19 cellular contexts compared by ENCODE assay signal in genomic region chr10:68696018-68696417, GRCh38. TPM values are rescaled to one million over a fixed set of nuclear protein-coding genes. Genes with fewer than 3 reads are reported as not detected.
DNase-seq lines count a peak whose midpoint lies in the region; ATAC-seq, FAIRE-seq and TF ChIP-seq lines count a peak whose summit lies in the region.
"Had no signal": no experiment of that assay in that cellular context is flagged by ENCODE, and none has a peak within 500 bp of the region (broad histone marks: within the 10 kb centered on the region; RNA-seq: fewer than 3 reads in every experiment).

No MANE protein-coding gene starts in this region.

- H4K20me1 ChIP-seq in neural progenitor cell (ENCODE audit: low read depth) = no peaks in the 10 kb centered on the region
- H4K20me1 ChIP-seq: BLaER1 treated with 17β-estradiol and CSF1 and Interleukin-3, amounts not matched to agents 10 nM and 100 nM had no signal

- no peaks in the 10 kb centered on the region for H3K4me1 Mint-ChIP-seq in neural progenitor cell
- H3K4me1 Mint-ChIP-seq: B cell, GM23338, H9 had no signal

- FAIRE-seq in A549 (lab: Jason Lieb, UNC) = peak; percentile 54
- FAIRE-seq: G401.6, GM12892, GM18507 had no signal

- POLR2A ChIA-PET in A549 (lab: Yijun Ruan, JAX) = no interaction called here
- POLR2A ChIA-PET in HEK293 (lab: Yijun Ruan, JAX) = no interaction called here

- TF ChIP-seq CTCF in A549 (IDR thresholded peaks at IDR 0.05) (no peak), HEK293 (tag by site-specific recombination; IDR thresholded peaks at IDR 0.05) (no peak), choroid plexus epithelial cell (conservative IDR thresholded peaks at IDR 0.05; ENCODE audit: low read depth, low read length) (no peak), upper lobe of right lung (IDR thresholded peaks at IDR 0.05) (no peak), neural progenitor cell (IDR thresholded peaks at IDR 0.05) (no peak)

- no peaks in the 10 kb centered on the region for H3K27me3 ChIP-seq in upper lobe of right lung
- no peaks in the 10 kb centered on the region for H3K27me3 ChIP-seq in neural progenitor cell
- H3K27me3 ChIP-seq: BLaER1 treated with 17β-estradiol and CSF1 and Interleukin-3, amounts not matched to agents 10 nM and 100 nM had no signal

- H3K36me3 Mint-ChIP-seq in neural progenitor cell = peaks cover 18% of the 10 kb centered on the region

- H3K4me2 ChIP-seq in A549 (no peak overlapping the region), neural progenitor cell (no peak overlapping the region)
- H3K4me2 ChIP-seq: BLaER1 treated with 17β-estradiol and CSF1 and Interleukin-3, amounts not matched to agents 10 nM and 100 nM; GM23338 had no signal

- H3K4me3 ChIP-seq in A549 = no peak overlapping the region
- H3K4me3 ChIP-seq in HEK293 (ENCODE audit: low read depth, low read length) = no peak overlapping the region
- H3K4me3 ChIP-seq in choroid plexus epithelial cell (ENCODE audit: low read depth, low read length) = no peak overlapping the region
- no peak overlapping the region for H3K4me3 ChIP-seq in upper lobe of right lung
- H3K4me3 ChIP-seq in neural progenitor cell = no peak overlapping the region
- H3K4me3 ChIP-seq: BLaER1 treated with 17β-estradiol and CSF1 and Interleukin-3, amounts not matched to agents 10 nM and 100 nM; GM23338 had no signal

- no peaks in the 10 kb centered on the region for H3K9me3 Mint-ChIP-seq in neural progenitor cell
- H3K9me3 Mint-ChIP-seq: CD8-positive, alpha-beta T cell; GM23338; H9 had no signal

- DNase-seq in A549 (ENCODE audit: low read depth in 1 of 2, low spot score in 1 of 2) (no peak), choroid plexus epithelial cell (ENCODE audit: low read depth) (peak; percentile 4), myocyte (ENCODE audit: low read depth) (peak; percentile 25), upper lobe of right lung (no peak), neural progenitor cell (ENCODE audit: low spot score) (no peak), DMS53 (lab: John Stamatoyannopoulos, UW) (no peak)
- DNase-seq: 8988T; CD8-positive, alpha-beta T cell; COR-L47; DMS 273 treated with DMSO at 0.1 percent for 48 hours; H9; KBM-7 had no signal

- peaks cover 49% of the 10 kb centered on the region for H3F3A ChIP-seq in neural progenitor cell (ENCODE audit: low read depth)

- no peak overlapping the region for H3K27ac ChIP-seq in A549
- no peak overlapping the region for H3K27ac ChIP-seq in HEK293 (ENCODE audit: extremely low read depth, low read depth, low read length)
- H3K27ac ChIP-seq in upper lobe of right lung = no peak overlapping the region
- no peak overlapping the region for H3K27ac ChIP-seq in neural progenitor cell
- H3K27ac ChIP-seq: BLaER1 treated with 17β-estradiol and CSF1 and Interleukin-3, amounts not matched to agents 10 nM and 100 nM had no signal

- 87% methylated on average over 1 of the region's 1 CpG for WGBS in A549 (ENCODE audit: missing lambda C conversion rate)

- no peak for TF ChIP-seq EP300 in A549 (IDR thresholded peaks at IDR 0.05)

- no peaks in the 10 kb centered on the region for H3K79me2 ChIP-seq in neural progenitor cell (ENCODE audit: low read depth)

- CTCF ChIA-PET in A549 (lab: Yijun Ruan, JAX) = interaction anchor here (0.9 kb wide), 1 partner anchor 53 kb away, joined by 4 read pairs; no protein-coding TSS in a partner anchor
- CTCF ChIA-PET in HEK293 (lab: Yijun Ruan, JAX) = interaction anchor here (0.6 kb wide), 1 partner anchor 146 kb away, joined by 3 read pairs; no protein-coding TSS in a partner anchor

- H3K27ac Mint-ChIP-seq in neural progenitor cell = no peak overlapping the region
- H3K27ac Mint-ChIP-seq: B cell; CD8-positive, alpha-beta T cell; GM23338 had no signal

- no peak for TF ChIP-seq POLR2A in A549 (IDR thresholded peaks at IDR 0.05; ENCODE audit: low read length)

- H3K9me3 ChIP-seq in A549 (no peaks in the 10 kb centered on the region), HEK293 (ENCODE audit: control insufficient read depth, insufficient read depth, low read depth, low read length) (no peaks in the 10 kb centered on the region), upper lobe of right lung (no peaks in the 10 kb centered on the region), neural progenitor cell (ENCODE audit: low read depth) (no peaks in the 10 kb centered on the region)
- H3K9me3 ChIP-seq: BLaER1 treated with 17β-estradiol and CSF1 and Interleukin-3, amounts not matched to agents 10 nM and 100 nM had no signal

- no peak overlapping the region for H3K4me3 Mint-ChIP-seq in neural progenitor cell
- H3K4me3 Mint-ChIP-seq: B cell; CD8-positive, alpha-beta T cell; GM23338; H9 had no signal

- H2AFZ ChIP-seq in neural progenitor cell (replicated peaks) = no peak overlapping the region
- H2AFZ ChIP-seq: GM23338 had no signal

- no peak overlapping the region for H3K9ac ChIP-seq in neural progenitor cell
- H3K9ac ChIP-seq: BLaER1 treated with 17β-estradiol and CSF1 and Interleukin-3, amounts not matched to agents 10 nM and 100 nM had no signal

- intact Hi-C loops in upper lobe of right lung (cut with DNase I) = no loop called here

- no peaks in the 10 kb centered on the region for H3K27me3 Mint-ChIP-seq in neural progenitor cell (ENCODE audit: insufficient read depth, low read depth)
- H3K27me3 Mint-ChIP-seq: B cell had no signal

- ATAC-seq in A549 = no peak
- no peak for ATAC-seq in upper lobe of right lung
- ATAC-seq: CD8-positive, alpha-beta T cell; GM23338 had no signal

- H3K4me1 ChIP-seq in A549 (no peaks in the 10 kb centered on the region), HEK293 (ENCODE audit: control insufficient read depth, insufficient read depth, low read length) (no peaks in the 10 kb centered on the region), upper lobe of right lung (no peaks in the 10 kb centered on the region), neural progenitor cell (peaks cover 15% of the 10 kb centered on the region)
- H3K4me1 ChIP-seq: BLaER1 treated with 17β-estradiol and CSF1 and Interleukin-3, amounts not matched to agents 10 nM and 100 nM had no signal

- no peak for TF ChIP-seq RAD21 in A549 (conservative IDR thresholded peaks at IDR 0.05 in 1 of 2, IDR thresholded peaks at IDR 0.05 in 1 of 2)

- H3K36me3 ChIP-seq in HEK293 (ENCODE audit: control insufficient read depth in 2 of 2, insufficient read depth in 1 of 2, low read length in 2 of 2) (peaks cover 0 to 11% of the 10 kb centered on the region in 2 experiments; a peak in 1 of 3 replicates), upper lobe of right lung (no peaks in the 10 kb centered on the region), neural progenitor cell (peaks cover 16% of the 10 kb centered on the region)
- H3K36me3 ChIP-seq: BLaER1 treated with 17β-estradiol and CSF1 and Interleukin-3, amounts not matched to agents 10 nM and 100 nM had no signal

TF ChIP-seq in A549, 52 proteins besides CTCF, POLR2A, EP300 and RAD21 (continues in another document):
- TF ChIP-seq BCL3 (IDR thresholded peaks at IDR 0.05) = no peak
- no peak for TF ChIP-seq JUNB (IDR thresholded peaks at IDR 0.05)
- TF ChIP-seq JUN (IDR thresholded peaks at IDR 0.05) = no peak
- TF ChIP-seq HOXA7 (CRISPR knock-in tag; IDR thresholded peaks at IDR 0.05) = no peak
- no peak for TF ChIP-seq SREBF2 (IDR thresholded peaks at IDR 0.05)
- TF ChIP-seq CBX2 (IDR thresholded peaks at IDR 0.05; ENCODE audit: borderline replicate concordance, low read depth) = no peak
- no peak for TF ChIP-seq NR3C1 (IDR thresholded peaks at IDR 0.05)
- no peak for TF ChIP-seq NFE2L2 (conservative IDR thresholded peaks at IDR 0.05; ENCODE audit: low read length)
- TF ChIP-seq RFX5 (IDR thresholded peaks at IDR 0.05) = no peak

TF ChIP-seq in HEK293, 187 proteins besides CTCF, POLR2A, EP300 and RAD21:
- TF ChIP-seq ZNF510 (tag by site-specific recombination; IDR thresholded peaks at IDR 0.05; ENCODE audit: insufficient replicate concordance) (no peak), ATF2 (tag by site-specific recombination; IDR thresholded peaks at IDR 0.05; ENCODE audit: low read depth) (peak; percentile 89), ZBTB17 (tag by site-specific recombination; IDR thresholded peaks at IDR 0.05) (peak; percentile 42; the same call in 1 of the 2 replicates)

RNA-seq across cellular contexts. Expression of gene CCAR1, which starts 25.0 kb away (rescaled TPM):
- 98.8 and 99.2 TPM in 2 replicates for polyA plus RNA-seq in A549 (2011; rRNA removed)
- 34.1 and 54.7 TPM in 2 replicates for polyA plus RNA-seq in A549 (2012; cell fraction: cytosol; rRNA removed)
- polyA plus RNA-seq in A549 (2012; cell fraction: nucleus; rRNA removed) = 40.6 and 53.3 TPM in 2 replicates
- 103 to 108 TPM (median 107 TPM) in 3 replicates for polyA plus RNA-seq in A549 (2017; fragmentation: RNase III; extraction: RNeasy Plus Mini Kit Qiagen cat#74134 plus additional on column Dnase treatment)
- 136 and 166 TPM in 2 replicates for polyA minus RNA-seq in A549 (2011; rRNA and poly(A)+ RNA removed)
- total RNA-seq in myocyte = 42.1 and 44.2 TPM in 2 replicates
- polyA plus RNA-seq in myocyte (2012) = 29.8 TPM
- 45.8 TPM for total RNA-seq in upper lobe of right lung
- 92.7 and 141 TPM in 2 replicates for total RNA-seq in neural progenitor cell (ENCODE audit: low replicate concordance)

Comparison
In these comparisons a context has a peak if more than half of its experiments do, and no peak if none do; other contexts are left out.
1. DNase-seq: peak in choroid plexus epithelial cell (single experiment) and myocyte (single experiment); none in A549 (0 of 2), upper lobe of right lung (single experiment), neural progenitor cell (single experiment) and DMS53 (single experiment).